Comparison of ENCODE assay signal across 13 cellular contexts in the genomic region with DNA sequence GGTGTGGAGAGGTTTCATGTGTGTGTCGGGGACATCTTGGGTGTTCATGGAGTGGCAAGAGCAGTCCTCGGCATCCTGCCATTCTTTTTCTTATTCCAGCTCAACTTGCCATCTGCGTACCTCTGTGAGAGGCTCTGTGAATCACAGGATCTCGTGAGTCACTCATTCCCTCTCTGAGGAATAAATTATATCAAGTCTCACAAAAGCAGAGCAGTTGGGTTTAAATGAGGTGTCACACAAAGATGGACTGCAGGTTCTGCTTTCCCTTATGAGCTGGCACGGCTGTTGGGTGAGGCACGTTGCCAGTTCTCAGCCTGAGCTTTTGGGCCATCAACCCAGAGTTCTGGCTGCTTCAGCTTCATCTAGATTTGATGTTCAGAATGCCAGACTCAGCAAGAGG. TPM values are rescaled to one million over a fixed set of nuclear protein-coding genes. Genes with fewer than 3 reads are reported as not detected.
A peak's percentile ranks its signal among the peaks of the same experiment; 100 is the strongest.
DNase-seq lines count a peak whose midpoint lies in the region; ATAC-seq and TF ChIP-seq lines count a peak whose summit lies in the region.
"Had no signal": no experiment of that assay in that cellular context is flagged by ENCODE, and none has a peak within 500 bp of the region (broad histone marks: within the 10 kb centered on the region; RNA-seq: fewer than 3 reads in every experiment).

No MANE protein-coding gene starts in this region.

- H3K4me1 ChIP-seq in adipocyte (ENCODE audit: control insufficient read depth, insufficient read depth, low read length): peaks cover 9% of the 10 kb centered on the region

- ATAC-seq in HG03520 (IDR thresholded peaks at IDR 0.05; ENCODE audit: unreplicated experiment) (no peak), HG02798 (IDR thresholded peaks at IDR 0.05; ENCODE audit: poor library complexity, unreplicated experiment) (no peak)

- peaks cover 14% of the 10 kb centered on the region for H3K27me3 Mint-ChIP-seq in T-helper 2 cell treated with Interferon-gamma antibody and Interleukin-4, amounts not matched to agents 5 μg/mL and 100 μg/mL, for 36 hours (ENCODE audit: low read depth)
- H3K27me3 Mint-ChIP-seq: central memory CD8-positive, alpha-beta T cell; IgD-negative memory B cell had no signal

- H3K27me3 ChIP-seq in adipocyte (replicated peaks; ENCODE audit: control insufficient read depth, insufficient read depth, low read length): no peaks in the 10 kb centered on the region

- no peak overlapping the region for H3K4me3 Mint-ChIP-seq in T-helper 2 cell treated with Interferon-gamma antibody and Interleukin-4, amounts not matched to agents 5 μg/mL and 100 μg/mL, for 36 hours
- H3K4me3 Mint-ChIP-seq: central memory CD8-positive, alpha-beta T cell; IgD-negative memory B cell had no signal

- H3K4me3 ChIP-seq in adipocyte (ENCODE audit: low read length) (no peak overlapping the region), foreskin fibroblast (ENCODE audit: low read depth in 1 of 2, low read length in 2 of 2) (no peak overlapping the region)

- no peak overlapping the region for H3K27ac Mint-ChIP-seq in T-helper 2 cell treated with Interferon-gamma antibody and Interleukin-4, amounts not matched to agents 5 μg/mL and 100 μg/mL, for 36 hours

- peaks cover 3% of the 10 kb centered on the region for H3K4me1 Mint-ChIP-seq in T-helper 2 cell treated with Interferon-gamma antibody and Interleukin-4, amounts not matched to agents 5 μg/mL and 100 μg/mL, for 36 hours (ENCODE audit: low read depth)
- H3K4me1 Mint-ChIP-seq: central memory CD8-positive, alpha-beta T cell had no signal

- no peaks in the 10 kb centered on the region for H3K36me3 Mint-ChIP-seq in T-helper 2 cell treated with Interferon-gamma antibody and Interleukin-4, amounts not matched to agents 5 μg/mL and 100 μg/mL, for 36 hours (ENCODE audit: low read depth)
- H3K36me3 Mint-ChIP-seq: IgD-negative memory B cell had no signal

- no peak overlapping the region for H3K9ac ChIP-seq in adipocyte (ENCODE audit: low read length)

- no peaks in the 10 kb centered on the region for H3K36me3 ChIP-seq in adipocyte (ENCODE audit: control insufficient read depth, insufficient read depth, low read length, severe bottlenecking)

- H3K9me3 ChIP-seq in adipocyte (ENCODE audit: control insufficient read depth, low read length): no peaks in the 10 kb centered on the region

- no peaks in the 10 kb centered on the region for H3K9me3 Mint-ChIP-seq in T-helper 2 cell treated with Interferon-gamma antibody and Interleukin-4, amounts not matched to agents 5 μg/mL and 100 μg/mL, for 36 hours
- H3K9me3 Mint-ChIP-seq: central memory CD8-positive, alpha-beta T cell had no signal

- DNase-seq in A172 (ENCODE audit: low spot score) (peak; percentile 97), GOT3 (lab: John Stamatoyannopoulos, UW) (peak; percentile 17), adipocyte (ENCODE audit: low read depth) (peak; percentile 52), foreskin fibroblast (peak; percentile 74 to 84), HT-29 (ENCODE audit: low spot score) (no peak)
- no peak for DNase-seq in T-helper 2 cell treated with Interferon-gamma antibody and Interleukin-4, amounts not matched to agents 5 μg/mL and 100 μg/mL, for 36 hours (ENCODE audit: low spot score)
- DNase-seq: activated T-cell treated with anti-CD3 and anti-CD28 coated beads for 4 hours, NCI-H526, T-helper 2 cell had no signal

- no peak for TF ChIP-seq CTCF in foreskin fibroblast (IDR thresholded peaks at IDR 0.05; ENCODE audit: low read depth, low read length)

RNA-seq across cellular contexts. Expression of a gene that starts 6.8 kb away (rescaled TPM):
- total RNA-seq in A172 (2014; rRNA removed; shearing (Covaris generic)): 128 and 158 TPM in 2 replicates
- total RNA-seq in HT-29 (2014; rRNA removed; shearing (Covaris generic)): 204 TPM in 2 replicates

Comparison
In these comparisons a context has a peak if more than half of its experiments do, and no peak if none do; other contexts are left out.
1. DNase-seq: peak in A172 (single experiment), GOT3 (single experiment), adipocyte (single experiment) and foreskin fibroblast (2 of 2); none in HT-29 (single experiment) and T-helper 2 cell treated with Interferon-gamma antibody and Interleukin-4, amounts not matched to agents 5 μg/mL and 100 μg/mL, for 36 hours (single experiment).